ENCODE assay signal across 1 cellular context in the genomic region with DNA sequence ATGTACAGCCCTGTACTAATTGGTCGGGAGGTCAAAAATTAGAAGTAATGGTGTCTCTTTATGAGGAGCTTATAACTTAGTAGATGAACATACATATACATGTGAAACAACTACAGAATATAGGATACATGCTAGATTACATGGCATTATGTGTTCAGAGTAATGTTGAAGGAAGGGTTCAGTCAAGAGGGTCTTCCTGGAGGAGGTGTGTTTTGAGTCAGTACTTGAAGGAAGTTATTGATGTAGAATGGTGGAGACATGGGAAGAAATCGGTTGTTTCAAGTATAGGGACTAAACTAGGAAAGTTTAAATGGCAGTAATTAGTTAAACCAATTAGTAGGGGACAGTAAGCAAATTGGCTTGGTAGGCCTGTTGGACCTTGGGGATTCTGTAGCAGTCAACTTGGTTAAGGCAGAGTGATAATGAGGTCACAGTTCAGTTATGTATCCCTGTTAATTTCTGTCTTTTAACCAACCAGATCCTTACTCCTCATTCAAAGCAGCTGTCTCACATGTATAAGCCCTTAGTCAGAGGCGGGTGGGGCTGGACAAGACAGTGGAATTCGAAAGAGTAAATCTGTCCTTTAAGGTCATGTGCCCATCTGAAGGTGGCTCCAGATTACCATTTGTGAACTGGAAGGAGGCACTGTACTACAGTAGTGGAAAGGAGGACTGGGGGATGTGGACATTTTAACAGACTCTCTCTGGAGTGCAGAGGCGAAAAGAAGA.
TF ChIP-seq lines count a peak whose summit lies in the region.

No MANE protein-coding gene starts in this region.

TF ChIP-seq in IMR-90, 13 proteins besides CTCF, POLR2A, EP300 and RAD21:
- no peak for TF ChIP-seq MXI1 (IDR thresholded peaks at IDR 0.05; ENCODE audit: borderline replicate concordance, low read depth, low read length)
- TF ChIP-seq MAFK (IDR thresholded peaks at IDR 0.05; ENCODE audit: low read depth, low read length), result no peak
- TF ChIP-seq, protein P1, sequence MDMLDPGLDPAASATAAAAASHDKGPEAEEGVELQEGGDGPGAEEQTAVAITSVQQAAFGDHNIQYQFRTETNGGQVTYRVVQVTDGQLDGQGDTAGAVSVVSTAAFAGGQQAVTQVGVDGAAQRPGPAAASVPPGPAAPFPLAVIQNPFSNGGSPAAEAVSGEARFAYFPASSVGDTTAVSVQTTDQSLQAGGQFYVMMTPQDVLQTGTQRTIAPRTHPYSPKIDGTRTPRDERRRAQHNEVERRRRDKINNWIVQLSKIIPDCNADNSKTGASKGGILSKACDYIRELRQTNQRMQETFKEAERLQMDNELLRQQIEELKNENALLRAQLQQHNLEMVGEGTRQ (IDR thresholded peaks at IDR 0.05; ENCODE audit: low read depth, low read length), result peak; percentile 72
- TF ChIP-seq BHLHE40 (IDR thresholded peaks at IDR 0.05; ENCODE audit: low read depth, low read length), result peak; percentile 37; the same call in 1 of the 2 replicates
